In the genomic region with DNA sequence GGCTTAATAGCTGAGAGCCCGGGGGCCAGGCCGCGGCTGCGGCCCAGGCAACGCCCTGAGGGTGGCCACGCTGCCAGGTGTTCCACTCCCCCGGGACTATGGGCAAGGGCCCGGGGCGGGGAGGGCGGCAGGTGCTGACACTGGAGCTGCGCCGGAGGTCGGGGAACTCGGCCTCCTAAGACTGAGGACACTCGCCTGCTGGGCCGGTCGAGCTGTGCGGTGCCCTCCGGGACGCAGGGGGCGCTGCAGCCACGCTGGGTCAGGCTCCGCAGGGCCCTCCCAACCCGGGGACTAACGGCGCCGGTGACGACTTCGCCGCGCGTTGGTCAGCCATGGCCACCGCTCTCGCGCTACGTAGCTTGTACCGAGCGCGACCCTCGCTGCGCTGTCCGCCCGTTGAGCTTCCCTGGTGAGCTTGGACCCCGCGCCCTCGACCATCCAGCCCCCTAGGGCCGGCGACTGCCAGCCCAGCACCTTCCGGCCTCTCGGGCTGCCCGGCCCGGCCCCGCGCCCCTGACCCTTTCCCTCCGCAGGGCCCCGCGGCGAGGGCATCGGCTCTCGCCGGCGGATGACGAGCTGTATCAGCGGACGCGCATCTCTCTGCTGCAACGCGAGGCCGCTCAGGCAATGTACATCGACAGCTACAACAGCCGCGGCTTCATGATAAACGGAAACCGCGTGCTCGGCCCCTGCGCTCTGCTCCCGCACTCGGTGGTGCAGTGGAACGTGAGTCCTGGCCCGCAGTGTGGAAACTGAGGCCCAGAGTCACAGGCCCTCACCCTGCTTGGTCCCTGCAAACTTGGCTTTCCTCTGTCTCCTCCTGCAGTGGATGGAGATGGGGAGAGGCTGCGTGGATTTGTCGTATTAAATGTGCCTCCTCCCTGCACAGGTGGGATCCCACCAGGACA, we compare ENCODE assay signal across 1 cellular context.
TF ChIP-seq lines count a peak whose summit lies in the region.

A gene with protein sequence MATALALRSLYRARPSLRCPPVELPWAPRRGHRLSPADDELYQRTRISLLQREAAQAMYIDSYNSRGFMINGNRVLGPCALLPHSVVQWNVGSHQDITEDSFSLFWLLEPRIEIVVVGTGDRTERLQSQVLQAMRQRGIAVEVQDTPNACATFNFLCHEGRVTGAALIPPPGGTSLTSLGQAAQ (plus strand): TSS at position 309 of the 908 bp plus-strand sequence. CDS start 24 bp downstream, at position 333.

TF ChIP-seq in K562, 482 proteins besides CTCF, POLR2A, EP300 and RAD21 (continued from another document):
- TF ChIP-seq TEAD4 (IDR thresholded peaks at IDR 0.05; ENCODE audit: low read length): no peak
- TF ChIP-seq TEAD4 (CRISPR knock-in tag; IDR thresholded peaks at IDR 0.05; ENCODE audit: borderline replicate concordance): no peak
- TF ChIP-seq HDAC8 (tag; IDR thresholded peaks at IDR 0.05): no peak
- 0 out of 2 replicates have a peak, but pooled peaks have one; percentile 28 for TF ChIP-seq RBM34 (IDR thresholded peaks at IDR 0.05; ENCODE audit: borderline replicate concordance, insufficient read depth, low read length)
- TF ChIP-seq ZNF24 (IDR thresholded peaks at IDR 0.05): no peak
- no peak for TF ChIP-seq NCOR1 (IDR thresholded peaks at IDR 0.05)
- TF ChIP-seq, protein P1, sequence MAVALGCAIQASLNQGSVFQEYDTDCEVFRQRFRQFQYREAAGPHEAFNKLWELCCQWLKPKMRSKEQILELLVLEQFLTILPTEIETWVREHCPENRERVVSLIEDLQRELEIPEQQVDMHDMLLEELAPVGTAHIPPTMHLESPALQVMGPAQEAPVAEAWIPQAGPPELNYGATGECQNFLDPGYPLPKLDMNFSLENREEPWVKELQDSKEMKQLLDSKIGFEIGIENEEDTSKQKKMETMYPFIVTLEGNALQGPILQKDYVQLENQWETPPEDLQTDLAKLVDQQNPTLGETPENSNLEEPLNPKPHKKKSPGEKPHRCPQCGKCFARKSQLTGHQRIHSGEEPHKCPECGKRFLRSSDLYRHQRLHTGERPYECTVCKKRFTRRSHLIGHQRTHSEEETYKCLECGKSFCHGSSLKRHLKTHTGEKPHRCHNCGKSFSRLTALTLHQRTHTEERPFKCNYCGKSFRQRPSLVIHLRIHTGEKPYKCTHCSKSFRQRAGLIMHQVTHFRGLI (CRISPR knock-in tag; IDR thresholded peaks at IDR 0.05): no peak
- TF ChIP-seq, protein P2, sequence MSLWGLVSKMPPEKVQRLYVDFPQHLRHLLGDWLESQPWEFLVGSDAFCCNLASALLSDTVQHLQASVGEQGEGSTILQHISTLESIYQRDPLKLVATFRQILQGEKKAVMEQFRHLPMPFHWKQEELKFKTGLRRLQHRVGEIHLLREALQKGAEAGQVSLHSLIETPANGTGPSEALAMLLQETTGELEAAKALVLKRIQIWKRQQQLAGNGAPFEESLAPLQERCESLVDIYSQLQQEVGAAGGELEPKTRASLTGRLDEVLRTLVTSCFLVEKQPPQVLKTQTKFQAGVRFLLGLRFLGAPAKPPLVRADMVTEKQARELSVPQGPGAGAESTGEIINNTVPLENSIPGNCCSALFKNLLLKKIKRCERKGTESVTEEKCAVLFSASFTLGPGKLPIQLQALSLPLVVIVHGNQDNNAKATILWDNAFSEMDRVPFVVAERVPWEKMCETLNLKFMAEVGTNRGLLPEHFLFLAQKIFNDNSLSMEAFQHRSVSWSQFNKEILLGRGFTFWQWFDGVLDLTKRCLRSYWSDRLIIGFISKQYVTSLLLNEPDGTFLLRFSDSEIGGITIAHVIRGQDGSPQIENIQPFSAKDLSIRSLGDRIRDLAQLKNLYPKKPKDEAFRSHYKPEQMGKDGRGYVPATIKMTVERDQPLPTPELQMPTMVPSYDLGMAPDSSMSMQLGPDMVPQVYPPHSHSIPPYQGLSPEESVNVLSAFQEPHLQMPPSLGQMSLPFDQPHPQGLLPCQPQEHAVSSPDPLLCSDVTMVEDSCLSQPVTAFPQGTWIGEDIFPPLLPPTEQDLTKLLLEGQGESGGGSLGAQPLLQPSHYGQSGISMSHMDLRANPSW (CRISPR knock-in tag; IDR thresholded peaks at IDR 0.05): no peak
- TF ChIP-seq SIX5 (IDR thresholded peaks at IDR 0.05; ENCODE audit: borderline replicate concordance in 1 of 2, insufficient read depth in 1 of 2, low read depth in 1 of 2, low read length in 2 of 2): no peak
- TF ChIP-seq, protein P3, sequence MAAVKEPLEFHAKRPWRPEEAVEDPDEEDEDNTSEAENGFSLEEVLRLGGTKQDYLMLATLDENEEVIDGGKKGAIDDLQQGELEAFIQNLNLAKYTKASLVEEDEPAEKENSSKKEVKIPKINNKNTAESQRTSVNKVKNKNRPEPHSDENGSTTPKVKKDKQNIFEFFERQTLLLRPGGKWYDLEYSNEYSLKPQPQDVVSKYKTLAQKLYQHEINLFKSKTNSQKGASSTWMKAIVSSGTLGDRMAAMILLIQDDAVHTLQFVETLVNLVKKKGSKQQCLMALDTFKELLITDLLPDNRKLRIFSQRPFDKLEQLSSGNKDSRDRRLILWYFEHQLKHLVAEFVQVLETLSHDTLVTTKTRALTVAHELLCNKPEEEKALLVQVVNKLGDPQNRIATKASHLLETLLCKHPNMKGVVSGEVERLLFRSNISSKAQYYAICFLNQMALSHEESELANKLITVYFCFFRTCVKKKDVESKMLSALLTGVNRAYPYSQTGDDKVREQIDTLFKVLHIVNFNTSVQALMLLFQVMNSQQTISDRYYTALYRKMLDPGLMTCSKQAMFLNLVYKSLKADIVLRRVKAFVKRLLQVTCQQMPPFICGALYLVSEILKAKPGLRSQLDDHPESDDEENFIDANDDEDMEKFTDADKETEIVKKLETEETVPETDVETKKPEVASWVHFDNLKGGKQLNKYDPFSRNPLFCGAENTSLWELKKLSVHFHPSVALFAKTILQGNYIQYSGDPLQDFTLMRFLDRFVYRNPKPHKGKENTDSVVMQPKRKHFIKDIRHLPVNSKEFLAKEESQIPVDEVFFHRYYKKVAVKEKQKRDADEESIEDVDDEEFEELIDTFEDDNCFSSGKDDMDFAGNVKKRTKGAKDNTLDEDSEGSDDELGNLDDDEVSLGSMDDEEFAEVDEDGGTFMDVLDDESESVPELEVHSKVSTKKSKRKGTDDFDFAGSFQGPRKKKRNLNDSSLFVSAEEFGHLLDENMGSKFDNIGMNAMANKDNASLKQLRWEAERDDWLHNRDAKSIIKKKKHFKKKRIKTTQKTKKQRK (IDR thresholded peaks at IDR 0.05; ENCODE audit: borderline replicate concordance, low read depth, low read length): no peak
- TF ChIP-seq SMARCA5 (IDR thresholded peaks at IDR 0.05): no peak
- TF ChIP-seq ZNF121 (CRISPR knock-in tag; conservative IDR thresholded peaks at IDR 0.05): no peak
- TF ChIP-seq PYGO2 (tag; IDR thresholded peaks at IDR 0.05): no peak
- peak; percentile 63 for TF ChIP-seq POLR2B (IDR thresholded peaks at IDR 0.05; ENCODE audit: low read depth, partially characterized antibody)
- TF ChIP-seq E2F3 (CRISPR knock-in tag; IDR thresholded peaks at IDR 0.05): no peak
- no peak for TF ChIP-seq CREBBP (IDR thresholded peaks at IDR 0.05; ENCODE audit: low read depth, low read length)
- TF ChIP-seq, protein P4, sequence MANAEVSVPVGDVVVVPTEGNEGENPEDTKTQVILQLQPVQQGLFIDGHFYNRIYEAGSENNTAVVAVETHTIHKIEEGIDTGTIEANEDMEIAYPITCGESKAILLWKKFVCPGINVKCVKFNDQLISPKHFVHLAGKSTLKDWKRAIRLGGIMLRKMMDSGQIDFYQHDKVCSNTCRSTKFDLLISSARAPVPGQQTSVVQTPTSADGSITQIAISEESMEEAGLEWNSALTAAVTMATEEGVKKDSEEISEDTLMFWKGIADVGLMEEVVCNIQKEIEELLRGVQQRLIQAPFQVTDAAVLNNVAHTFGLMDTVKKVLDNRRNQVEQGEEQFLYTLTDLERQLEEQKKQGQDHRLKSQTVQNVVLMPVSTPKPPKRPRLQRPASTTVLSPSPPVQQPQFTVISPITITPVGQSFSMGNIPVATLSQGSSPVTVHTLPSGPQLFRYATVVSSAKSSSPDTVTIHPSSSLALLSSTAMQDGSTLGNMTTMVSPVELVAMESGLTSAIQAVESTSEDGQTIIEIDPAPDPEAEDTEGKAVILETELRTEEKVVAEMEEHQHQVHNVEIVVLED (CRISPR knock-in tag; IDR thresholded peaks at IDR 0.05): peak; percentile 72
- TF ChIP-seq, protein P5, sequence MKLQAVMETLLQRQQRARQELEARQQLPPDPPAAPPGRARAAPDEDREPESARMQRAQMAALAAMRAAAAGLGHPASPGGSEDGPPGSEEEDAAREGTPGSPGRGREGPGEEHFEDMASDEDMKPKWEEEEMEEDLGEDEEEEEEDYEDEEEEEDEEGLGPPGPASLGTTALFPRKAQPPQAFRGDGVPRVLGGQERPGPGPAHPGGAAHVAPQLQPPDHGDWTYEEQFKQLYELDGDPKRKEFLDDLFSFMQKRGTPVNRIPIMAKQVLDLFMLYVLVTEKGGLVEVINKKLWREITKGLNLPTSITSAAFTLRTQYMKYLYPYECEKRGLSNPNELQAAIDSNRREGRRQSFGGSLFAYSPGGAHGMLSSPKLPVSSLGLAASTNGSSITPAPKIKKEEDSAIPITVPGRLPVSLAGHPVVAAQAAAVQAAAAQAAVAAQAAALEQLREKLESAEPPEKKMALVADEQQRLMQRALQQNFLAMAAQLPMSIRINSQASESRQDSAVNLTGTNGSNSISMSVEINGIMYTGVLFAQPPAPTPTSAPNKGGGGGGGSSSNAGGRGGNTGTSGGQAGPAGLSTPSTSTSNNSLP (IDR thresholded peaks at IDR 0.05; ENCODE audit: borderline replicate concordance, low read depth, low read length): no peak
